Comparison of ENCODE assay signal across 8 cellular contexts in genomic region chr3:153284282-153284938, GRCh38.
DNase-seq lines count a peak whose midpoint lies in the region; ATAC-seq lines count a peak whose summit lies in the region.

No MANE protein-coding gene starts in this region.

- peak overlapping the region; percentile 87 for H3K27ac Mint-ChIP-seq in activated CD4-positive, alpha-beta T cell treated with anti-CD3 and anti-CD28 coated beads, Interleukin-2, amount 10 ng/mL, durations not matched to agents 7 days and 5 days

- ATAC-seq in GM21619 (IDR thresholded peaks at IDR 0.05; ENCODE audit: unreplicated experiment), result no peak

- POLR2A ChIA-PET in activated CD4-positive, alpha-beta T cell treated with anti-CD3 and anti-CD28 coated beads, Interleukin-2, amount 10 ng/mL, durations not matched to agents 7 days and 5 days (lab: Charles Lee), result no interaction called here

- CTCF ChIA-PET in activated CD4-positive, alpha-beta T cell treated with anti-CD3 and anti-CD28 coated beads, Interleukin-2, amount 10 ng/mL, durations not matched to agents 7 days and 5 days (lab: Charles Lee), result interaction anchor here (1.1 to 1.3 kb wide), 3 partner anchors 9 to 22 kb away, joined by 3 read pairs; no protein-coding TSS in a partner anchor

- no peak overlapping the region for H3K4me3 Mint-ChIP-seq in activated CD4-positive, alpha-beta T cell treated with anti-CD3 and anti-CD28 coated beads, Interleukin-2, amount 10 ng/mL, durations not matched to agents 7 days and 5 days

- peak; percentile 73 for DNase-seq in activated effector memory CD4-positive, alpha-beta T cell treated with anti-CD3 and anti-CD28 coated beads, Interleukin-2, amount 50 U/mL, for 16 hours
- DNase-seq in activated effector memory CD4-positive, alpha-beta T cell treated with Interleukin-2 at 50 U/mL for 16 hours, result no peak
- DNase-seq in LHCN-M2 (ENCODE audit: low read depth) (peak; percentile 82), fibroblast of the conjunctiva (ENCODE audit: low read depth) (peak; percentile 90), pulmonary artery endothelial cell (ENCODE audit: low read depth, low spot score) (peak; percentile 35), NCI-H2171 treated with DMSO at 0.1 percent for 48 hours (lab: John Stamatoyannopoulos, UW) (no peak)
- peak; percentile 48 for DNase-seq in activated CD4-positive, alpha-beta T cell treated with anti-CD3 and anti-CD28 coated beads, Interleukin-2, amount 10 ng/mL, durations not matched to agents 7 days and 5 days

- peaks cover 3% of the 10 kb centered on the region for H3K9me3 Mint-ChIP-seq in activated CD4-positive, alpha-beta T cell treated with anti-CD3 and anti-CD28 coated beads, Interleukin-2, amount 10 ng/mL, durations not matched to agents 7 days and 5 days

- no peaks in the 10 kb centered on the region for H3K27me3 Mint-ChIP-seq in activated CD4-positive, alpha-beta T cell treated with anti-CD3 and anti-CD28 coated beads, Interleukin-2, amount 10 ng/mL, durations not matched to agents 7 days and 5 days

- H3K4me1 Mint-ChIP-seq in activated CD4-positive, alpha-beta T cell treated with anti-CD3 and anti-CD28 coated beads, Interleukin-2, amount 10 ng/mL, durations not matched to agents 7 days and 5 days, result peaks cover 39% of the 10 kb centered on the region

- peaks cover 1% of the 10 kb centered on the region for H3K36me3 Mint-ChIP-seq in activated CD4-positive, alpha-beta T cell treated with anti-CD3 and anti-CD28 coated beads, Interleukin-2, amount 10 ng/mL, durations not matched to agents 7 days and 5 days (ENCODE audit: low read depth)

Comparison
In these comparisons a context has a peak if more than half of its experiments do, and no peak if none do; other contexts are left out.
1. DNase-seq: peak in activated effector memory CD4-positive, alpha-beta T cell treated with anti-CD3 and anti-CD28 coated beads, Interleukin-2, amount 50 U/mL, for 16 hours (single experiment), LHCN-M2 (single experiment), activated CD4-positive, alpha-beta T cell treated with anti-CD3 and anti-CD28 coated beads, Interleukin-2, amount 10 ng/mL, durations not matched to agents 7 days and 5 days (single experiment), fibroblast of the conjunctiva (single experiment) and pulmonary artery endothelial cell (single experiment); none in activated effector memory CD4-positive, alpha-beta T cell treated with Interleukin-2 at 50 U/mL for 16 hours (single experiment) and NCI-H2171 treated with DMSO at 0.1 percent for 48 hours (single experiment).